12 cellular contexts compared by ENCODE assay signal in genomic region chr3:136109499-136109898, GRCh38.
DNase-seq lines count a peak whose midpoint lies in the region; ATAC-seq, FAIRE-seq and TF ChIP-seq lines count a peak whose summit lies in the region.
"Had no signal": no experiment of that assay in that cellular context is flagged by ENCODE, and none has a peak within 500 bp of the region (broad histone marks: within the 10 kb centered on the region; RNA-seq: fewer than 3 reads in every experiment).

No MANE protein-coding gene starts in this region.

- intact Hi-C loops in ascending aorta (cut with DNase I), result no loop called here

- H3K36me3 ChIP-seq in ascending aorta, result peaks cover under 1 to 38% of the 10 kb centered on the region in 2 donors
- peaks cover 0 to 35% (median 0%) of the 10 kb centered on the region in 3 donors for H3K36me3 ChIP-seq in tibial nerve

- H3K4me1 ChIP-seq in ascending aorta, result no peaks in the 10 kb centered on the region
- H3K4me1 ChIP-seq in tibial nerve, result peaks cover 0 to 7% (median 0%) of the 10 kb centered on the region in 4 donors

- H3K4me3 ChIP-seq in ascending aorta, result no peak overlapping the region
- H3K4me3 ChIP-seq in tibial nerve, result no peak overlapping the region

- no peak for TF ChIP-seq EP300 in tibial nerve (IDR thresholded peaks at IDR 0.05)

- H3K27ac ChIP-seq in ascending aorta (no peak overlapping the region), tibial nerve (no peak overlapping the region)

- FAIRE-seq in GM12891 (lab: Jason Lieb, UNC), result no peak

- H3K9me3 ChIP-seq in ascending aorta (no peaks in the 10 kb centered on the region), tibial nerve (no peaks in the 10 kb centered on the region)

- H3K27me3 ChIP-seq in ascending aorta (no peaks in the 10 kb centered on the region), tibial nerve (no peaks in the 10 kb centered on the region)

- TF ChIP-seq CTCF in ascending aorta (IDR thresholded peaks at IDR 0.05) (no peak), tibial nerve (IDR thresholded peaks at IDR 0.05) (no peak)

- peak; percentile 8 for DNase-seq in GM12891 (ENCODE audit: insufficient read length, low spot score)
- no peak for DNase-seq in GM03348 (ENCODE audit: low spot score)
- DNase-seq in left lobe of liver (ENCODE audit: low spot score), result no peak
- no peak for DNase-seq in ascending aorta (ENCODE audit: low spot score in 2 of 2)
- DNase-seq in tibial nerve (ENCODE audit: low spot score in 2 of 2), result no peak
- DNase-seq: activated gamma-delta T cell, NCI-H1930, SHP77 had no signal

- TF ChIP-seq POLR2A in GM12891 (IDR thresholded peaks at IDR 0.05; ENCODE audit: low read depth, low read length) (no peak), tibial nerve (IDR thresholded peaks at IDR 0.05) (no peak)

- WGBS in tibial nerve, 2 donors, result 97 to 100% methylated on average over 1 of the region's 1 CpG

- ATAC-seq in GM19372 (IDR thresholded peaks at IDR 0.05; ENCODE audit: low read depth, unreplicated experiment) (peak; percentile 98), HG02798 (IDR thresholded peaks at IDR 0.05; ENCODE audit: poor library complexity, unreplicated experiment) (peak; percentile 93), HG03469 (IDR thresholded peaks at IDR 0.05; ENCODE audit: unreplicated experiment) (peak; percentile 88), left lobe of liver (no peak)
- ATAC-seq: WTC11 had no signal

TF ChIP-seq in GM12891, 5 proteins besides CTCF, POLR2A, EP300 and RAD21:
- TF ChIP-seq SPI1 (IDR thresholded peaks at IDR 0.05; ENCODE audit: low read depth, low read length) (no peak), POU2F2 (IDR thresholded peaks at IDR 0.05; ENCODE audit: low read depth, low read length) (no peak), PAX5 (IDR thresholded peaks at IDR 0.05; ENCODE audit: insufficient read depth, low read length, severe bottlenecking) (no peak)
